10 cellular contexts compared by ENCODE assay signal in genomic region chr17:44095388-44095646, GRCh38. TPM values are rescaled to one million over a fixed set of nuclear protein-coding genes. Genes with fewer than 3 reads are reported as not detected.
DNase-seq lines count a peak whose midpoint lies in the region; ATAC-seq, FAIRE-seq and TF ChIP-seq lines count a peak whose summit lies in the region.
"Had no signal": no experiment of that assay in that cellular context is flagged by ENCODE, and none has a peak within 500 bp of the region (broad histone marks: within the 10 kb centered on the region; RNA-seq: fewer than 3 reads in every experiment).

No MANE protein-coding gene starts in this region.

- no peaks in the 10 kb centered on the region for H3K9me3 ChIP-seq in mesodermal cell (ENCODE audit: control insufficient read depth, low read length)
- H3K9me3 ChIP-seq in thymus (ENCODE audit: control insufficient read depth) = no peaks in the 10 kb centered on the region

- WGBS in mesodermal cell (ENCODE audit: insufficient coverage in 2 of 2), 2 experiments = no CpG with 5 or more reads among the region's 2 CpGs
- 7% methylated on average over 2 of the region's 2 CpGs for WGBS in thymus

- ATAC-seq in GM18520 (IDR thresholded peaks at IDR 0.05; ENCODE audit: unreplicated experiment) = no peak
- no peak for ATAC-seq in omental fat pad (ENCODE audit: low FRiP score)

- H3K27ac ChIP-seq in caudate nucleus (ENCODE audit: low read depth, low read length) (peak overlapping the region; percentile 89), mesodermal cell (ENCODE audit: low read depth, low read length, severe bottlenecking) (peak overlapping the region; percentile 99), thymus (ENCODE audit: low read depth) (peak overlapping the region; percentile 74)

- H3K4me1 ChIP-seq in mesodermal cell (ENCODE audit: control insufficient read depth, insufficient read depth, low read length, poor library complexity, severe bottlenecking) (peaks cover 35% of the 10 kb centered on the region), thymus (ENCODE audit: control insufficient read depth, insufficient read depth, low read length) (peaks cover 10% of the 10 kb centered on the region)

- FAIRE-seq in frontal cortex (lab: Jason Lieb, UNC) (no peak), RCC 7860 (lab: Jason Lieb, UNC) (no peak)
- FAIRE-seq: colon had no signal

- H3K27me3 ChIP-seq in thymus (ENCODE audit: control insufficient read depth, insufficient read depth) = no peaks in the 10 kb centered on the region

- TF ChIP-seq CTCF in omental fat pad (IDR thresholded peaks at IDR 0.05) = no peak

- peak overlapping the region; percentile 52; the same call in 1 of the 2 replicates for H3K4me3 ChIP-seq in Jurkat, Clone E6-1 (ENCODE audit: low read length)
- H3K4me3 ChIP-seq in mesodermal cell (ENCODE audit: extremely low read depth, insufficient read depth, low read length, poor library complexity, severe bottlenecking) = no peak overlapping the region
- no peak overlapping the region for H3K4me3 ChIP-seq in thymus (ENCODE audit: low read length)

- DNase-seq in Jurkat, Clone E6-1 (ENCODE audit: low read depth, low spot score) = no peak
- DNase-seq in caudate nucleus (lab: John Stamatoyannopoulos, UW) (no peak), frontal cortex (ENCODE audit: low spot score in 2 of 2) (no peak), RCC 7860 (ENCODE audit: low spot score) (no peak), omental fat pad (ENCODE audit: low spot score) (no peak)
- DNase-seq: stimulated activated CD4-positive, alpha-beta T cell treated with anti-CD3 and anti-CD28 coated beads, Interleukin-4, amount 100 ng/mL, for 1 hour had no signal

- peaks cover 42% of the 10 kb centered on the region for H3K36me3 ChIP-seq in mesodermal cell (ENCODE audit: control insufficient read depth, insufficient read depth, low read length)
- H3K36me3 ChIP-seq in thymus (ENCODE audit: control insufficient read depth, insufficient read depth) = peaks cover 34% of the 10 kb centered on the region

RNA-seq across cellular contexts. Expression of gene G6PC3, which starts 24.8 kb away (rescaled TPM):
- polyA plus RNA-seq in Jurkat, Clone E6-1 (2012; ENCODE audit: insufficient read depth, insufficient read length) = 27.1 TPM
- 113 TPM for polyA plus RNA-seq in mesodermal cell (2013, experiment 1 of 2)
- 95.1 TPM for polyA plus RNA-seq in mesodermal cell (2013, experiment 2 of 2)
- 30.2 TPM for polyA plus RNA-seq in thymus
- total RNA-seq in frontal cortex (11.4 TPM), omental fat pad (10 to 100 TPM; 30.1 to 58.3 (median 39.0) TPM)

RNA-seq across cellular contexts. Expression of gene HDAC5, which starts 28.1 kb away (rescaled TPM):
- 9.4 TPM for polyA plus RNA-seq in Jurkat, Clone E6-1 (2012; ENCODE audit: insufficient read depth, insufficient read length)
- 93.2 TPM for polyA plus RNA-seq in mesodermal cell (2013, experiment 1 of 2)
- 80.8 TPM for polyA plus RNA-seq in mesodermal cell (2013, experiment 2 of 2)
- polyA plus RNA-seq in thymus = 34.4 TPM
- total RNA-seq in frontal cortex (87.6 TPM), omental fat pad (10 to 100 TPM; 52.5 to 91.9 (median 62.4) TPM)

RNA-seq across cellular contexts. Expression of gene LSM12, which starts 28.8 kb away (rescaled TPM):
- 38.6 TPM for polyA plus RNA-seq in Jurkat, Clone E6-1 (2012; ENCODE audit: insufficient read depth, insufficient read length)
- polyA plus RNA-seq in mesodermal cell (2013, experiment 1 of 2) = 56.3 TPM
- 60.4 TPM for polyA plus RNA-seq in mesodermal cell (2013, experiment 2 of 2)
- 31.3 TPM for polyA plus RNA-seq in thymus
- total RNA-seq in frontal cortex = 26.5 TPM
- total RNA-seq in omental fat pad = 10 to 100 TPM; 24.6 to 52.9 (median 47.4) TPM

RNA-seq across cellular contexts. Expression of gene HROB, which starts 46.4 kb away (rescaled TPM):
- polyA plus RNA-seq in Jurkat, Clone E6-1 (2012; ENCODE audit: insufficient read depth, insufficient read length) = 15.4 TPM
- polyA plus RNA-seq in mesodermal cell (2013, experiment 1 of 2) = 9.4 TPM
- 7.0 TPM for polyA plus RNA-seq in mesodermal cell (2013, experiment 2 of 2)
- polyA plus RNA-seq in thymus = 0.94 TPM
- total RNA-seq in frontal cortex = 0.82 TPM
- total RNA-seq in omental fat pad = 1 to 10 TPM; 1.0 to 5.2 (median 1.5) TPM
